Comparison of ENCODE assay signal across 9 cellular contexts in the genomic region with DNA sequence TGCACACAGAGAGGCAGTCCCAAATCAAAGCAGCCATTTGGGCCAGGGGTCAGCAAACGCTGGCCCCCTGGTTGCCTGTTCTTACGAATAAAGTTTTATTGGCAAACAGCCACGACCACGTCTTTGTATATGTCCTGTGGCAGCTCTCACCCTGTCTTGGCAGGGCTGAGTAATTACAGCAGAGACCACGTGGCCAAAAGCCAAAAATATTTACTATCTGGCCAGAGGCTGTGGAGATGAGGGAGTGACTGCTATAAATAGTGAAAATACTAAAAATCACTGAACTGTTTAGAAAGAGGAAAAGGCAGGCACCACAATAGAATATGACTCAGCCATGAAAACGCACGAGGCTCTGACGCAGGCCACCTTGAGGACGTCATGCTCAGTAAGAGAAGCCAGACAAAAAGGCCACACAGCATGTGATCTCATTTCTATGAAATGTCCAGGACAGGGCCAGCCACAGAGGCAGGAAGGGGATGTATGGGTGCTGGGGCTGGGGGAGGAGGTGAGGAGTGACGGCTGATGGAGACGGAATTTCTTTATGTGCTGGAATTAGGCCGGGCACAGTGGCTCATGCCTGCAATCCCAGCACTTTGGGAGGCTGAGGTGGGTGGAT. TPM values are rescaled to one million over a fixed set of nuclear protein-coding genes. Genes with fewer than 3 reads are reported as not detected.
DNase-seq lines count a peak whose midpoint lies in the region; ATAC-seq, FAIRE-seq and TF ChIP-seq lines count a peak whose summit lies in the region.
"Had no signal": no experiment of that assay in that cellular context is flagged by ENCODE, and none has a peak within 500 bp of the region (broad histone marks: within the 10 kb centered on the region; RNA-seq: fewer than 3 reads in every experiment).

No MANE protein-coding gene starts in this region.

- H3K27ac ChIP-seq in HepG2 (ENCODE audit: extremely low read length, insufficient read depth, low read length) (peak overlapping the region; percentile 21), upper lobe of right lung (peak overlapping the region; percentile 42)
- H3K27ac ChIP-seq in CD4-positive, alpha-beta T cell (ENCODE audit: low read depth, low read length): no peak overlapping the region
- H3K27ac ChIP-seq: VCaP had no signal

- H3K4me3 ChIP-seq in HepG2 (replicated peaks in 1 of 3; ENCODE audit: insufficient read depth in 1 of 3, low read depth in 2 of 3, low read length in 3 of 3) (no peak overlapping the region), upper lobe of right lung (no peak overlapping the region)

- no peaks in the 10 kb centered on the region for H3K4me1 Mint-ChIP-seq in CD4-positive, alpha-beta T cell (ENCODE audit: low read depth)

- no peak for TF ChIP-seq RAD21 in HepG2 (CRISPR knock-in tag; IDR thresholded peaks at IDR 0.05)

- peaks cover 21% of the 10 kb centered on the region for H3K36me3 Mint-ChIP-seq in CD4-positive, alpha-beta T cell (ENCODE audit: low read depth)

- no TSS peak for BruUV-seq in HepG2 (replicated peaks; lab: Mats Ljungman, UMichigan)

- ATAC-seq in HepG2 (peak; percentile 35), upper lobe of right lung (peak; percentile 83), HG02571 (IDR thresholded peaks at IDR 0.05; ENCODE audit: unreplicated experiment) (no peak)
- no peak for ATAC-seq in CD4-positive, alpha-beta T cell (ENCODE audit: poor library complexity)

- H3K27me3 Mint-ChIP-seq in CD4-positive, alpha-beta T cell: no peaks in the 10 kb centered on the region

- in situ Hi-C loops in HepG2 (cut with HindIII; ENCODE audit: extremely low pct_ligation_motif_present, low pct_unique_long_range_greater_than_20kb): no loop called here

- TF ChIP-seq EP300 in HepG2 (IDR thresholded peaks at IDR 0.05; ENCODE audit: low read depth in 2 of 2, low read length in 2 of 2): no peak
- no peak for TF ChIP-seq EP300 in HepG2 (CRISPR knock-in tag; IDR thresholded peaks at IDR 0.05; ENCODE audit: borderline replicate concordance)

- TF ChIP-seq CTCF in HepG2 (CRISPR knock-in tag; IDR thresholded peaks at IDR 0.05) (no peak), upper lobe of right lung (IDR thresholded peaks at IDR 0.05) (no peak)
- no peak for TF ChIP-seq CTCF in CD4-positive, alpha-beta T cell (IDR thresholded peaks at IDR 0.05)

- H3K9me3 ChIP-seq in HepG2 (ENCODE audit: low read length) (no peaks in the 10 kb centered on the region), upper lobe of right lung (no peaks in the 10 kb centered on the region)
- no peaks in the 10 kb centered on the region for H3K9me3 ChIP-seq in CD4-positive, alpha-beta T cell (ENCODE audit: control insufficient read depth, low read length)

- CTCF ChIA-PET in HepG2 (lab: Yijun Ruan, JAX; ENCODE audit: low intra/inter-chr PET ratio, low total read pairs): no interaction called here
- CTCF ChIA-PET in CD4-positive, alpha-beta T cell (lab: Charles Lee): no interaction called here

- no peak for TF ChIP-seq POLR2A in HepG2 (IDR thresholded peaks at IDR 0.05; ENCODE audit: insufficient read depth in 1 of 2, low read depth in 2 of 2, low read length in 2 of 2)

- no peak for FAIRE-seq in HepG2 (lab: Jason Lieb, UNC)

- H3K27ac Mint-ChIP-seq in CD4-positive, alpha-beta T cell: no peak overlapping the region

- DNase-seq in NCI-H1694 treated with DMSO at 0.1 percent for 48 hours (lab: John Stamatoyannopoulos, UW) (peak; percentile 25), NCI-H1694 (lab: John Stamatoyannopoulos, UW) (no peak), brain pericyte (ENCODE audit: low read depth, low spot score) (peak; percentile 93), HepG2 (ENCODE audit: low spot score) (peak; percentile 39), upper lobe of right lung (peak; percentile 78), cerebellum (ENCODE audit: low spot score) (no peak)
- no peak for DNase-seq in CD4-positive, alpha-beta T cell

- H3K9me3 Mint-ChIP-seq in CD4-positive, alpha-beta T cell: no peaks in the 10 kb centered on the region

- WGBS in HepG2 (ENCODE audit: low lambda C conversion rate): 78% methylated on average over 12 of the region's 12 CpGs

- H3K79me2 ChIP-seq in HepG2 (ENCODE audit: insufficient read depth, low read length): no peaks in the 10 kb centered on the region

- H3K4me1 ChIP-seq in HepG2 (ENCODE audit: insufficient read depth, low read length) (peaks cover 16% of the 10 kb centered on the region), upper lobe of right lung (peaks cover 7% of the 10 kb centered on the region)

- intact Hi-C loops in HepG2 (cut with micrococcal nuclease; ENCODE audit: unreplicated experiment): no loop called here
- intact Hi-C loops in upper lobe of right lung (cut with DNase I): no loop called here
- intact Hi-C loops in CD4-positive, alpha-beta T cell (cut with DNase I, micrococcal nuclease): no loop called here

- H3K9ac ChIP-seq in HepG2 (ENCODE audit: insufficient read depth, low read depth, low read length): no peak overlapping the region

- no peak overlapping the region for H3K4me3 Mint-ChIP-seq in CD4-positive, alpha-beta T cell

- POLR2A ChIA-PET in HepG2 (lab: Yijun Ruan, JAX): no interaction called here
- POLR2A ChIA-PET in CD4-positive, alpha-beta T cell (lab: Charles Lee): no interaction called here

- H3K36me3 ChIP-seq in HepG2 (replicated peaks in 1 of 2; ENCODE audit: control insufficient read depth in 1 of 2, insufficient read depth in 2 of 2, low read length in 2 of 2): peaks cover 6 to 24% of the 10 kb centered on the region in 2 experiments; a peak in 4 of 5 replicates
- peaks cover 87% of the 10 kb centered on the region for H3K36me3 ChIP-seq in upper lobe of right lung

- 0 out of 2 replicates have a peak, but pooled peaks cover 2% of the 10 kb centered on the region for H4K20me1 ChIP-seq in HepG2 (ENCODE audit: insufficient read depth, low read length)

- H3K27me3 ChIP-seq in HepG2 (ENCODE audit: control insufficient read depth in 1 of 2, insufficient read depth in 2 of 2, low read length in 2 of 2): no peaks in the 10 kb centered on the region
- H3K27me3 ChIP-seq in upper lobe of right lung: no peaks in the 10 kb centered on the region
- no peaks in the 10 kb centered on the region for H3K27me3 ChIP-seq in CD4-positive, alpha-beta T cell (ENCODE audit: control insufficient read depth, insufficient read depth, low read length)

- no peak overlapping the region for H3K4me2 ChIP-seq in HepG2 (ENCODE audit: low read depth, low read length)

- H2AFZ ChIP-seq in HepG2 (ENCODE audit: low read length): no peak overlapping the region

RNA-seq across cellular contexts. Expression of a gene that starts 29.4 kb away (rescaled TPM):
- total RNA-seq in HepG2 (2016; rRNA removed; fragmentation: Illumina TruSeq; extraction: Trizol): 47.4 and 70.6 TPM in 2 replicates
- 29.6 and 43.2 TPM in 2 replicates for total RNA-seq in HepG2 (2016; cell fraction: cytosol; rRNA removed; fragmentation: Illumina TruSeq; extraction: Trizol; ENCODE audit: low read depth)
- total RNA-seq in HepG2 (2016; cell fraction: insoluble cytoplasmic fraction; rRNA removed; fragmentation: Illumina TruSeq; extraction: Trizol): 47.9 and 76.1 TPM in 2 replicates
- total RNA-seq in HepG2 (2016; cell fraction: membrane; rRNA removed; fragmentation: Illumina TruSeq; extraction: Trizol): 38.7 and 54.4 TPM in 2 replicates
- 42.5 and 49.4 TPM in 2 replicates for total RNA-seq in HepG2 (2016; cell fraction: nucleus; rRNA removed; fragmentation: Illumina TruSeq; extraction: Trizol)
- 9.0 and 11.2 TPM in 2 replicates for polyA plus RNA-seq in HepG2 (2011; rRNA removed)
- 9.6 and 9.7 TPM in 2 replicates for polyA plus RNA-seq in HepG2 (2011; cell fraction: cytosol; rRNA removed)
- 3.7 and 4.5 TPM in 2 replicates for polyA plus RNA-seq in HepG2 (2011; cell fraction: nucleus; rRNA removed)
- 11.7 and 27.5 TPM in 2 replicates for polyA plus RNA-seq in HepG2 (2012)
- 59.2 and 77.1 TPM in 2 replicates for polyA plus RNA-seq in HepG2 (2016; cell fraction: cytosol; fragmentation: Illumina TruSeq; extraction: Trizol; ENCODE audit: low read depth)
- polyA plus RNA-seq in HepG2 (2016; cell fraction: insoluble cytoplasmic fraction; fragmentation: Illumina TruSeq; extraction: Trizol; ENCODE audit: low read depth): 77.8 and 93.1 TPM in 2 replicates
- 72.5 and 86.0 TPM in 2 replicates for polyA plus RNA-seq in HepG2 (2016; cell fraction: membrane; fragmentation: Illumina TruSeq; extraction: Trizol; ENCODE audit: low read depth)
- 132 and 146 TPM in 2 replicates for polyA plus RNA-seq in HepG2 (2016; cell fraction: nucleus; fragmentation: Illumina TruSeq; extraction: Trizol; ENCODE audit: insufficient read depth, low read depth)
- 0.51 and 3.8 TPM in 2 replicates for polyA minus RNA-seq in HepG2 (2011; rRNA and poly(A)+ RNA removed; ENCODE audit: low replicate concordance)
- polyA minus RNA-seq in HepG2 (2011; cell fraction: cytosol; rRNA and poly(A)+ RNA removed): 3.0 and 6.0 TPM in 2 replicates
- 0.64 and 1.4 TPM in 2 replicates for polyA minus RNA-seq in HepG2 (2011; cell fraction: nucleus; rRNA and poly(A)+ RNA removed)
- total RNA-seq in upper lobe of right lung: not detected
- total RNA-seq in cerebellum: 0.27 TPM
- not detected for total RNA-seq in CD4-positive, alpha-beta T cell

RNA-seq across cellular contexts. Expression of a gene that starts 32.3 kb away (rescaled TPM):
- total RNA-seq in HepG2 (2016; rRNA removed; fragmentation: Illumina TruSeq; extraction: Trizol) (not detected in 2 replicates), upper lobe of right lung (not detected), cerebellum (not detected)
- not detected in 2 replicates for total RNA-seq in HepG2 (2016; cell fraction: cytosol; rRNA removed; fragmentation: Illumina TruSeq; extraction: Trizol; ENCODE audit: low read depth)
- total RNA-seq in HepG2 (2016; cell fraction: insoluble cytoplasmic fraction; rRNA removed; fragmentation: Illumina TruSeq; extraction: Trizol): not detected in 2 replicates
- not detected in 2 replicates for total RNA-seq in HepG2 (2016; cell fraction: membrane; rRNA removed; fragmentation: Illumina TruSeq; extraction: Trizol)
- not detected in 2 replicates for total RNA-seq in HepG2 (2016; cell fraction: nucleus; rRNA removed; fragmentation: Illumina TruSeq; extraction: Trizol)
- polyA plus RNA-seq in HepG2 (2011; rRNA removed): not detected in 2 replicates
- not detected in 2 replicates for polyA plus RNA-seq in HepG2 (2011; cell fraction: cytosol; rRNA removed)
- polyA plus RNA-seq in HepG2 (2011; cell fraction: nucleus; rRNA removed): not detected in 2 replicates
- polyA plus RNA-seq in HepG2 (2012): not detected in 2 replicates
- not detected in 2 replicates for polyA plus RNA-seq in HepG2 (2016; cell fraction: cytosol; fragmentation: Illumina TruSeq; extraction: Trizol; ENCODE audit: low read depth)
- not detected in 2 replicates for polyA plus RNA-seq in HepG2 (2016; cell fraction: insoluble cytoplasmic fraction; fragmentation: Illumina TruSeq; extraction: Trizol; ENCODE audit: low read depth)
- polyA plus RNA-seq in HepG2 (2016; cell fraction: membrane; fragmentation: Illumina TruSeq; extraction: Trizol; ENCODE audit: low read depth): not detected in 2 replicates
- polyA plus RNA-seq in HepG2 (2016; cell fraction: nucleus; fragmentation: Illumina TruSeq; extraction: Trizol; ENCODE audit: insufficient read depth, low read depth): not detected in 2 replicates
- not detected in 2 replicates for polyA minus RNA-seq in HepG2 (2011; rRNA and poly(A)+ RNA removed; ENCODE audit: low replicate concordance)
- polyA minus RNA-seq in HepG2 (2011; cell fraction: cytosol; rRNA and poly(A)+ RNA removed): not detected in 2 replicates
- not detected in 2 replicates for polyA minus RNA-seq in HepG2 (2011; cell fraction: nucleus; rRNA and poly(A)+ RNA removed)
- total RNA-seq in CD4-positive, alpha-beta T cell: not detected

RNA-seq across cellular contexts. Expression of a gene that starts 49.6 kb away (rescaled TPM):
- total RNA-seq in HepG2 (2016; rRNA removed; fragmentation: Illumina TruSeq; extraction: Trizol) (10.3 and 13.7 TPM in 2 replicates), upper lobe of right lung (12.2 TPM), cerebellum (4.8 TPM)
- 2.2 TPM in 2 replicates for total RNA-seq in HepG2 (2016; cell fraction: cytosol; rRNA removed; fragmentation: Illumina TruSeq; extraction: Trizol; ENCODE audit: low read depth)
- total RNA-seq in HepG2 (2016; cell fraction: insoluble cytoplasmic fraction; rRNA removed; fragmentation: Illumina TruSeq; extraction: Trizol): 10.1 and 13.2 TPM in 2 replicates
- total RNA-seq in HepG2 (2016; cell fraction: membrane; rRNA removed; fragmentation: Illumina TruSeq; extraction: Trizol): 5.2 and 7.2 TPM in 2 replicates
- 5.0 and 6.8 TPM in 2 replicates for total RNA-seq in HepG2 (2016; cell fraction: nucleus; rRNA removed; fragmentation: Illumina TruSeq; extraction: Trizol)
- polyA plus RNA-seq in HepG2 (2011; rRNA removed): 3.5 and 4.8 TPM in 2 replicates
- 4.6 and 9.1 TPM in 2 replicates for polyA plus RNA-seq in HepG2 (2011; cell fraction: cytosol; rRNA removed)
- polyA plus RNA-seq in HepG2 (2011; cell fraction: nucleus; rRNA removed): 7.4 and 8.4 TPM in 2 replicates
- 4.7 and 7.0 TPM in 2 replicates for polyA plus RNA-seq in HepG2 (2012)
- polyA plus RNA-seq in HepG2 (2016; cell fraction: cytosol; fragmentation: Illumina TruSeq; extraction: Trizol; ENCODE audit: low read depth): 1.5 and 2.2 TPM in 2 replicates
- polyA plus RNA-seq in HepG2 (2016; cell fraction: insoluble cytoplasmic fraction; fragmentation: Illumina TruSeq; extraction: Trizol; ENCODE audit: low read depth): 12.2 and 13.2 TPM in 2 replicates
- 3.7 and 4.3 TPM in 2 replicates for polyA plus RNA-seq in HepG2 (2016; cell fraction: membrane; fragmentation: Illumina TruSeq; extraction: Trizol; ENCODE audit: low read depth)
- 10.0 and 11.0 TPM in 2 replicates for polyA plus RNA-seq in HepG2 (2016; cell fraction: nucleus; fragmentation: Illumina TruSeq; extraction: Trizol; ENCODE audit: insufficient read depth, low read depth)
- 5.5 and 8.1 TPM in 2 replicates for polyA minus RNA-seq in HepG2 (2011; rRNA and poly(A)+ RNA removed; ENCODE audit: low replicate concordance)
- 4.5 and 6.8 TPM in 2 replicates for polyA minus RNA-seq in HepG2 (2011; cell fraction: cytosol; rRNA and poly(A)+ RNA removed)
- polyA minus RNA-seq in HepG2 (2011; cell fraction: nucleus; rRNA and poly(A)+ RNA removed): 3.5 and 5.0 TPM in 2 replicates
- 1 to 10 TPM; 3.9 to 4.7 TPM for total RNA-seq in CD4-positive, alpha-beta T cell

RNA-seq across cellular contexts. Expression of a gene that starts 55.2 kb away (rescaled TPM):
- 18.3 and 29.0 TPM in 2 replicates for total RNA-seq in HepG2 (2016; rRNA removed; fragmentation: Illumina TruSeq; extraction: Trizol)
- total RNA-seq in HepG2 (2016; cell fraction: cytosol; rRNA removed; fragmentation: Illumina TruSeq; extraction: Trizol; ENCODE audit: low read depth): 7.3 and 8.3 TPM in 2 replicates
- total RNA-seq in HepG2 (2016; cell fraction: insoluble cytoplasmic fraction; rRNA removed; fragmentation: Illumina TruSeq; extraction: Trizol): 14.2 and 28.7 TPM in 2 replicates
- total RNA-seq in HepG2 (2016; cell fraction: membrane; rRNA removed; fragmentation: Illumina TruSeq; extraction: Trizol): 11.9 and 12.1 TPM in 2 replicates
- total RNA-seq in HepG2 (2016; cell fraction: nucleus; rRNA removed; fragmentation: Illumina TruSeq; extraction: Trizol): 13.9 and 16.7 TPM in 2 replicates
- polyA plus RNA-seq in HepG2 (2011; rRNA removed): 30.8 and 39.2 TPM in 2 replicates
- 14.2 and 18.0 TPM in 2 replicates for polyA plus RNA-seq in HepG2 (2011; cell fraction: cytosol; rRNA removed)
- polyA plus RNA-seq in HepG2 (2011; cell fraction: nucleus; rRNA removed): 95.9 and 102 TPM in 2 replicates
- 24.3 and 37.8 TPM in 2 replicates for polyA plus RNA-seq in HepG2 (2012)
- 1.6 and 2.9 TPM in 2 replicates for polyA plus RNA-seq in HepG2 (2016; cell fraction: cytosol; fragmentation: Illumina TruSeq; extraction: Trizol; ENCODE audit: low read depth)
- polyA plus RNA-seq in HepG2 (2016; cell fraction: insoluble cytoplasmic fraction; fragmentation: Illumina TruSeq; extraction: Trizol; ENCODE audit: low read depth): 17.3 and 26.9 TPM in 2 replicates
- polyA plus RNA-seq in HepG2 (2016; cell fraction: membrane; fragmentation: Illumina TruSeq; extraction: Trizol; ENCODE audit: low read depth): 6.0 and 6.7 TPM in 2 replicates
- polyA plus RNA-seq in HepG2 (2016; cell fraction: nucleus; fragmentation: Illumina TruSeq; extraction: Trizol; ENCODE audit: insufficient read depth, low read depth): 52.3 and 54.5 TPM in 2 replicates
- 18.4 and 43.6 TPM in 2 replicates for polyA minus RNA-seq in HepG2 (2011; rRNA and poly(A)+ RNA removed; ENCODE audit: low replicate concordance)
- 15.1 and 16.5 TPM in 2 replicates for polyA minus RNA-seq in HepG2 (2011; cell fraction: cytosol; rRNA and poly(A)+ RNA removed)
- 17.9 and 24.6 TPM in 2 replicates for polyA minus RNA-seq in HepG2 (2011; cell fraction: nucleus; rRNA and poly(A)+ RNA removed)
- total RNA-seq in upper lobe of right lung: 30.8 TPM
- total RNA-seq in cerebellum: 43.2 TPM
- total RNA-seq in CD4-positive, alpha-beta T cell: 100 to 1,000 TPM; 109 to 116 TPM

Comparison
In these comparisons a context has a peak if more than half of its experiments do, and no peak if none do; other contexts are left out.
1. DNase-seq: peak in NCI-H1694 treated with DMSO at 0.1 percent for 48 hours (single experiment), brain pericyte (single experiment), HepG2 (single experiment) and upper lobe of right lung (single experiment); none in NCI-H1694 (single experiment), cerebellum (single experiment) and CD4-positive, alpha-beta T cell (0 of 10).
2. ATAC-seq: peak in HepG2 (single experiment) and upper lobe of right lung (single experiment); none in CD4-positive, alpha-beta T cell (single experiment) and HG02571 (single experiment).
3. RNA of a gene that starts 29.4 kb away (total RNA-seq): 29.6 to 76.1 TPM in HepG2; not detected in CD4-positive, alpha-beta T cell, 0.27 TPM in cerebellum (single experiment) and not detected in upper lobe of right lung (single experiment); every median in the first group is over 10 times any median in the second.